ENCODE assay signal across 14 cellular contexts in the genomic region with DNA sequence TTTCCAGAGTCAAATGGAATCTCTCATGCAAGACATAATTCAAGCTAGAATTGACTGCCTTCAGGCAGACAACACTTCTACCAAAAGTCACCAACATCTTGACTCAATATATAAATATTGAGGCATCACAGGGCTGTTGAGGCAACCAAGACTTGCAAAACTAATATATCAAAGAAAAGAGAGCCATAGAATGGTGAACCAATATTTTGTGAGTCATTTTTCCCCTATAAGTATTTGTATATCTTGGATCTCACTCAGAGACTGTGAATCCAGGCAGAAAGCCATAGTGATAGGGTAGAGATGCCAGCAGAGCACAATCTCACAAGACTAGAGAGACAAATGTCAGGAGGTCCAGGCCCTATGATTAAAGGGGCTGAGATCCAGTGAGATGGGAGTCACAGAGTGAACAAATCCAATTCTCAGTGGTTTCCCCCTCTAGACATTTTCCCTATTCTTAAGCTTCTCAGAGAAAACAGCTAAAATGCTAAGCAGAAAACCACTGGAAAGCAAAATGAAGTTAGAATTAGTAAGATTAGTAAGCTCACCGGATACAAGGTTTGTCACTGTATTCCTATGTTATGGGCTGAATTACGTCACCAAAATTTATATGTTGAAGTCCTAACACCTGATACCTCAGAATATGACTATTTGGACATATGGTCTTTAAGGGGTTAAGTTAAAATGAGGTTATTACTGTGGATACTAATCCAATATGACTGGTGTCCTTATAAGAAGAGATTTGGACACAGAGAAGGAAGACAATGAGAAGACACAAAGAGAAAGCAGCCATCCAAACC.
DNase-seq lines count a peak whose midpoint lies in the region; ATAC-seq and TF ChIP-seq lines count a peak whose summit lies in the region.
"Had no signal": no experiment of that assay in that cellular context is flagged by ENCODE, and none has a peak within 500 bp of the region (broad histone marks: within the 10 kb centered on the region; RNA-seq: fewer than 3 reads in every experiment).

No MANE protein-coding gene starts in this region.

- H2BK5ac ChIP-seq in IMR-90 (ENCODE audit: low read depth, low read length, poor library complexity, severe bottlenecking): no peak overlapping the region

- H3K56ac ChIP-seq in IMR-90 (ENCODE audit: extremely low read depth, insufficient read depth, low read length): no peak overlapping the region

- no peak overlapping the region for H3K23ac ChIP-seq in IMR-90 (ENCODE audit: low read depth, low read length)

- ATAC-seq in IMR-90 (ENCODE audit: low read depth) (peak; percentile 59), left colon (no peak)
- ATAC-seq: esophagus mucosa had no signal

- no peaks in the 10 kb centered on the region for H3K36me3 ChIP-seq in IMR-90 (ENCODE audit: control insufficient read depth, insufficient read depth, low read length)

- no peak for TF ChIP-seq RAD21 in IMR-90 (IDR thresholded peaks at IDR 0.05; ENCODE audit: low read length)

- peak overlapping the region; percentile 39; the same call in 1 of the 2 replicates for H4K5ac ChIP-seq in IMR-90 (ENCODE audit: low read depth, low read length)

- no peak overlapping the region for H2AFZ ChIP-seq in IMR-90 (replicated peaks; ENCODE audit: low read length, poor library complexity)

- peaks cover 4% of the 10 kb centered on the region for H3K4me1 ChIP-seq in IMR-90 (ENCODE audit: control insufficient read depth, insufficient read depth, low read length)

- no peak overlapping the region for H2AK9ac ChIP-seq in IMR-90 (replicated peaks; ENCODE audit: low read depth, low read length, poor library complexity)

- no peaks in the 10 kb centered on the region for H3K9me1 ChIP-seq in IMR-90 (ENCODE audit: insufficient read depth, low read length)

- 0 out of 2 replicates have a peak overlapping the region, but pooled peaks have one; percentile 9 for H2BK120ac ChIP-seq in IMR-90 (ENCODE audit: low read depth, low read length)

- no peak overlapping the region for H4K91ac ChIP-seq in IMR-90 (ENCODE audit: insufficient read depth, low read depth, low read length)

- no peak for TF ChIP-seq POLR2A in IMR-90 (IDR thresholded peaks at IDR 0.05; ENCODE audit: low read depth, low read length)

- no peaks in the 10 kb centered on the region for H3K79me1 ChIP-seq in IMR-90 (ENCODE audit: low read depth in 1 of 2, low read length in 2 of 2)

- no peaks in the 10 kb centered on the region for H4K20me1 ChIP-seq in IMR-90 (ENCODE audit: insufficient read depth, low read length)

- CTCF ChIA-PET in IMR-90 (lab: Yijun Ruan, JAX) (interaction anchor here (0.6 to 1.4 kb wide), 2 partner anchors 496 to 506 kb away, joined by 3 read pairs; no protein-coding TSS in a partner anchor), HEK293T (lab: Yijun Ruan, JAX) (no interaction called here)

- POLR2A ChIA-PET in IMR-90 (lab: Charles Lee; ENCODE audit: unreplicated experiment): no interaction called here
- POLR2A ChIA-PET in HEK293T (lab: Yijun Ruan, JAX): no interaction called here

- H3K27ac ChIP-seq in IMR-90 (ENCODE audit: insufficient read depth, low read length): peak overlapping the region; percentile 20; the same call in 1 of the 2 replicates

- H3K4me3 ChIP-seq in AG10803 (ENCODE audit: low read length): no peak overlapping the region
- no peak overlapping the region for H3K4me3 ChIP-seq in IMR-90 (ENCODE audit: insufficient read depth, low read depth, low read length)
- H3K4me3 ChIP-seq in astrocyte of the cerebellum (ENCODE audit: low read depth, low read length): no peak overlapping the region
- H3K4me3 ChIP-seq in fibroblast of villous mesenchyme (ENCODE audit: low read depth, low read length): no peak overlapping the region

- no peak overlapping the region; the same call in 1 of the 2 replicates for H3K4me2 ChIP-seq in IMR-90 (ENCODE audit: low read depth, low read length)

- no peak overlapping the region for H2AK5ac ChIP-seq in IMR-90 (ENCODE audit: low read depth, low read length)

- H2BK15ac ChIP-seq in IMR-90 (ENCODE audit: low read depth, low read length): no peak overlapping the region

- no peak overlapping the region for H4K8ac ChIP-seq in IMR-90 (ENCODE audit: low read depth in 2 of 2, low read length in 2 of 2)

- no CpG with 5 or more reads among the region's 2 CpGs for WGBS in IMR-90 (ENCODE audit: extremely low coverage in 2 of 2, insufficient read length in 1 of 2), 2 experiments

- H3K9me3 ChIP-seq in IMR-90 (ENCODE audit: control insufficient read depth, insufficient read depth, low read length): no peaks in the 10 kb centered on the region

- intact Hi-C loops in IMR-90 (cut with micrococcal nuclease): no loop called here
- intact Hi-C loops in left colon (cut with DNase I, micrococcal nuclease): no loop called here

- no TSS peak for BruUV-seq in IMR-90 (replicated peaks; lab: Mats Ljungman, UMichigan)

- dilution Hi-C loops in IMR-90 (cut with HindIII; ENCODE audit: low sequenced_read_pairs, unreplicated experiment): no loop called here

- H2BK20ac ChIP-seq in IMR-90 (ENCODE audit: low read depth, low read length): no peak overlapping the region

- in situ Hi-C loops in IMR-90 (cut with MboI; ENCODE audit: low sequenced_read_pairs) (no loop called here), astrocyte of the cerebellum (cut with HindIII; ENCODE audit: low sequenced_read_pairs) (no loop called here)

- no peaks in the 10 kb centered on the region for H3K27me3 ChIP-seq in IMR-90 (ENCODE audit: control insufficient read depth, insufficient read depth, low read length)

- H3K9ac ChIP-seq in IMR-90 (ENCODE audit: low read depth, low read length): no peak overlapping the region

- no peak overlapping the region; the same call in 1 of the 2 replicates for H3K4ac ChIP-seq in IMR-90 (ENCODE audit: low read depth, low read length)

- H3K14ac ChIP-seq in IMR-90 (replicated peaks; ENCODE audit: low read depth, low read length): no peak overlapping the region

- peak overlapping the region; percentile 33 for H3K18ac ChIP-seq in IMR-90 (ENCODE audit: low read depth, low read length)

- peak; percentile 48 for DNase-seq in AG10803 (ENCODE audit: low read depth)
- DNase-seq in IMR-90: peak; percentile 78
- peak; percentile 15 for DNase-seq in astrocyte of the cerebellum (ENCODE audit: low read depth)
- DNase-seq in fibroblast of villous mesenchyme (ENCODE audit: low read depth): peak; percentile 36
- no peak for DNase-seq in left colon
- DNase-seq in HEK293T (ENCODE audit: extremely low spot score): no peak
- DNase-seq in activated naive CD4-positive, alpha-beta T cell (lab: John Stamatoyannopoulos, UW): no peak
- no peak for DNase-seq in T-helper 1 cell
- DNase-seq: activated CD8-positive, alpha-beta memory T cell treated with anti-CD3 and anti-CD28 coated beads for 24 hours; KG1; naive B cell; NCI-H2227 treated with DMSO at 0.1 percent for 48 hours; OCI-M1 had no signal

- TF ChIP-seq CTCF in AG10803 (conservative IDR thresholded peaks at IDR 0.05; ENCODE audit: low read length) (no peak), IMR-90 (conservative IDR thresholded peaks at IDR 0.05; ENCODE audit: low read depth, low read length) (no peak), astrocyte of the cerebellum (IDR thresholded peaks at IDR 0.05; ENCODE audit: low read depth, low read length, missing control alignments) (no peak), fibroblast of villous mesenchyme (IDR thresholded peaks at IDR 0.05; ENCODE audit: insufficient read depth, low read depth, low read length) (no peak)

TF ChIP-seq in IMR-90, 13 proteins besides CTCF, POLR2A, EP300 and RAD21:
- TF ChIP-seq BHLHE40 (IDR thresholded peaks at IDR 0.05; ENCODE audit: low read depth, low read length): peak; percentile 26; the same call in 1 of the 2 replicates
- no peak for TF ChIP-seq MXI1 (IDR thresholded peaks at IDR 0.05; ENCODE audit: borderline replicate concordance, low read depth, low read length)
- peak; percentile 75 for TF ChIP-seq CEBPB (IDR thresholded peaks at IDR 0.05; ENCODE audit: low read depth, low read length)

TF ChIP-seq in HEK293T, 16 proteins besides CTCF, POLR2A, EP300 and RAD21:
- TF ChIP-seq LEF1 (IDR thresholded peaks at IDR 0.05; ENCODE audit: borderline replicate concordance): no peak
- no peak for TF ChIP-seq ZNF384 (IDR thresholded peaks at IDR 0.05)
- no peak for TF ChIP-seq HDGF (IDR thresholded peaks at IDR 0.05; ENCODE audit: borderline replicate concordance)
- TF ChIP-seq L3MBTL2 (conservative IDR thresholded peaks at IDR 0.05): no peak
- TF ChIP-seq, protein P1, sequence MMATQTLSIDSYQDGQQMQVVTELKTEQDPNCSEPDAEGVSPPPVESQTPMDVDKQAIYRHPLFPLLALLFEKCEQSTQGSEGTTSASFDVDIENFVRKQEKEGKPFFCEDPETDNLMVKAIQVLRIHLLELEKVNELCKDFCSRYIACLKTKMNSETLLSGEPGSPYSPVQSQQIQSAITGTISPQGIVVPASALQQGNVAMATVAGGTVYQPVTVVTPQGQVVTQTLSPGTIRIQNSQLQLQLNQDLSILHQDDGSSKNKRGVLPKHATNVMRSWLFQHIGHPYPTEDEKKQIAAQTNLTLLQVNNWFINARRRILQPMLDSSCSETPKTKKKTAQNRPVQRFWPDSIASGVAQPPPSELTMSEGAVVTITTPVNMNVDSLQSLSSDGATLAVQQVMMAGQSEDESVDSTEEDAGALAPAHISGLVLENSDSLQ (IDR thresholded peaks at IDR 0.05): no peak
- no peak for TF ChIP-seq SUZ12 (IDR thresholded peaks at IDR 0.05)

Comparison
In these comparisons a context has a peak if more than half of its experiments do, and no peak if none do; other contexts are left out.
1. DNase-seq: peak in AG10803 (single experiment), IMR-90 (single experiment), astrocyte of the cerebellum (single experiment) and fibroblast of villous mesenchyme (single experiment); none in left colon (0 of 2), HEK293T (single experiment), activated naive CD4-positive, alpha-beta T cell (0 of 4) and T-helper 1 cell (0 of 5).